8 cellular contexts compared by ENCODE assay signal in genomic region chr4:170027181-170027829, GRCh38. TPM values are rescaled to one million over a fixed set of nuclear protein-coding genes. Genes with fewer than 3 reads are reported as not detected.
DNase-seq lines count a peak whose midpoint lies in the region; ATAC-seq and TF ChIP-seq lines count a peak whose summit lies in the region.

No MANE protein-coding gene starts in this region.

- peak; percentile 25 to 75 for TF ChIP-seq POLR2A in tibial nerve (IDR thresholded peaks at IDR 0.05)

- ATAC-seq in HG02678 (IDR thresholded peaks at IDR 0.05; ENCODE audit: unreplicated experiment), result peak; percentile 63

- H3K27me3 ChIP-seq in left ventricle myocardium inferior (ENCODE audit: low read depth), result no peaks in the 10 kb centered on the region
- H3K27me3 ChIP-seq in tibial nerve, result no peaks in the 10 kb centered on the region

- H3K4me1 ChIP-seq in left ventricle myocardium inferior, result peaks cover 21% of the 10 kb centered on the region
- peaks cover 0 to 16% (median 2%) of the 10 kb centered on the region in 4 donors for H3K4me1 ChIP-seq in tibial nerve

- no peak for TF ChIP-seq CTCF in GM10266 (IDR thresholded peaks at IDR 0.05; ENCODE audit: control insufficient read depth, insufficient read depth, low read depth, missing control alignments)
- no peak for TF ChIP-seq CTCF in left ventricle myocardium inferior (IDR thresholded peaks at IDR 0.05; ENCODE audit: borderline replicate concordance)
- TF ChIP-seq CTCF in tibial nerve (IDR thresholded peaks at IDR 0.05), result peak in 2 of 5 experiments; percentile 22 to 64

- DNase-seq in GM10266 (ENCODE audit: extremely low spot score) (peak; percentile 87), NCI-H128 (lab: John Stamatoyannopoulos, UW; ENCODE audit: unreplicated experiment) (peak; percentile 76), T-helper 2 cell (peak; percentile 57 to 91 (median 87)), left ventricle myocardium inferior (peak; percentile 96), pons (ENCODE audit: low spot score) (peak; percentile 91), tibial nerve (ENCODE audit: low spot score in 2 of 2) (peak; percentile 87 to 96)

- H3K36me3 ChIP-seq in left ventricle myocardium inferior (no peaks in the 10 kb centered on the region), tibial nerve (no peaks in the 10 kb centered on the region)

- H3K9me3 ChIP-seq in left ventricle myocardium inferior (replicated peaks), result no peaks in the 10 kb centered on the region
- H3K9me3 ChIP-seq in tibial nerve, result no peaks in the 10 kb centered on the region

- TF ChIP-seq EP300 in tibial nerve (IDR thresholded peaks at IDR 0.05), result peak; percentile 62 to 85

- H3K27ac ChIP-seq in angular gyrus (ENCODE audit: low read depth, low read length), result peak overlapping the region; percentile 77
- H3K27ac ChIP-seq in left ventricle myocardium inferior (replicated peaks), result peak overlapping the region; percentile 93
- peak overlapping the region; percentile 76 to 94 (median 88) for H3K27ac ChIP-seq in tibial nerve

- H3K4me3 ChIP-seq in left ventricle myocardium inferior (peak overlapping the region; percentile 99), tibial nerve (peak overlapping the region; percentile 87 to 95 (median 90))

- intact Hi-C loops in left ventricle myocardium inferior (cut with micrococcal nuclease), result loop anchor here (10.0 kb wide), 1 partner anchor 413 kb away; the partner anchor contains the start of gene NEK1

- WGBS in tibial nerve, 2 donors, result 3 to 4% methylated on average over 35 to 37 of the region's 37 CpGs

RNA-seq across cellular contexts. Expression of gene MFAP3L, which starts 1.1 kb away (rescaled TPM):
- total RNA-seq in left ventricle myocardium inferior (3.1 TPM), tibial nerve (10 to 100 TPM; 15.3 to 37.4 (median 21.2) TPM)

Comparison
In these comparisons a context has a peak if more than half of its experiments do, and no peak if none do; other contexts are left out.
1. Peak in every context shown above with its lines: DNase-seq, ATAC-seq, H3K4me3 ChIP-seq and H3K27ac ChIP-seq.